2 cellular contexts compared by ENCODE assay signal in the genomic region with DNA sequence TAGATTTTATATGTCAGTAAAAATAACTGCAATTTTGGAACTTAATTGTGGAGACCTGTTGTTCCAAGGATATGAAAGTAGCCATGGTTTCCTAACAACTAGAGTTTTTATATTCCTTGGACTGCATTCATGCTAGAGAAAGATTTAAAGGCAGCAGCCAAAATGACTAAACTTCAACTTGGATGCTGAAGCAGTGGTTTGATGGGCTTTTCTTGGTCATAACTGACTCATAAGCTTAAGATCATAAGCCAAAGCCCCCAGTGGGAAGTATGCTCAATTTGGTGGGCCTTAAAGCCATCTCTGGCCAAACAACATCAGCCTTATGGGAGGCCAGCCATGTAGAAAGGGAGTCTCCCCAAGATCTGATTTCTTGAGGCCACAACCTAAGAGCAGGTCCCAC.
TF ChIP-seq lines count a peak whose summit lies in the region.

No MANE protein-coding gene starts in this region.

TF ChIP-seq in HepG2, 621 proteins besides CTCF, POLR2A, EP300 and RAD21 (continued from another document):
- TF ChIP-seq ZNF558 (CRISPR knock-in tag; IDR thresholded peaks at IDR 0.05; ENCODE audit: borderline replicate concordance) (no peak), ZNF543 (CRISPR knock-in tag; IDR thresholded peaks at IDR 0.05) (no peak), MTA1 (CRISPR knock-in tag; IDR thresholded peaks at IDR 0.05; ENCODE audit: borderline replicate concordance) (no peak), ZNF644 (CRISPR knock-in tag; IDR thresholded peaks at IDR 0.05; ENCODE audit: low read depth) (no peak), RBM22 (optimal IDR thresholded peaks at IDR 0.05; ENCODE audit: low read length) (no peak), BRD4 (CRISPR knock-in tag; IDR thresholded peaks at IDR 0.05) (no peak)
- TF ChIP-seq, protein P1, sequence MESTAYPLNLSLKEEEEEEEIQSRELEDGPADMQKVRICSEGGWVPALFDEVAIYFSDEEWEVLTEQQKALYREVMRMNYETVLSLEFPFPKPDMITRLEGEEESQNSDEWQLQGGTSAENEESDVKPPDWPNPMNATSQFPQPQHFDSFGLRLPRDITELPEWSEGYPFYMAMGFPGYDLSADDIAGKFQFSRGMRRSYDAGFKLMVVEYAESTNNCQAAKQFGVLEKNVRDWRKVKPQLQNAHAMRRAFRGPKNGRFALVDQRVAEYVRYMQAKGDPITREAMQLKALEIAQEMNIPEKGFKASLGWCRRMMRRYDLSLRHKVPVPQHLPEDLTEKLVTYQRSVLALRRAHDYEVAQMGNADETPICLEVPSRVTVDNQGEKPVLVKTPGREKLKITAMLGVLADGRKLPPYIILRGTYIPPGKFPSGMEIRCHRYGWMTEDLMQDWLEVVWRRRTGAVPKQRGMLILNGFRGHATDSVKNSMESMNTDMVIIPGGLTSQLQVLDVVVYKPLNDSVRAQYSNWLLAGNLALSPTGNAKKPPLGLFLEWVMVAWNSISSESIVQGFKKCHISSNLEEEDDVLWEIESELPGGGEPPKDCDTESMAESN (CRISPR knock-in tag; conservative IDR thresholded peaks at IDR 0.05), result no peak
TF ChIP-seq in HepG2: peak in this region for 0.

TF ChIP-seq in SK-N-SH treated with all-trans-retinoic acid at 6 μM for 48 hours, 23 proteins besides CTCF, POLR2A, EP300 and RAD21 (continued from another document):
- TF ChIP-seq, protein P2, sequence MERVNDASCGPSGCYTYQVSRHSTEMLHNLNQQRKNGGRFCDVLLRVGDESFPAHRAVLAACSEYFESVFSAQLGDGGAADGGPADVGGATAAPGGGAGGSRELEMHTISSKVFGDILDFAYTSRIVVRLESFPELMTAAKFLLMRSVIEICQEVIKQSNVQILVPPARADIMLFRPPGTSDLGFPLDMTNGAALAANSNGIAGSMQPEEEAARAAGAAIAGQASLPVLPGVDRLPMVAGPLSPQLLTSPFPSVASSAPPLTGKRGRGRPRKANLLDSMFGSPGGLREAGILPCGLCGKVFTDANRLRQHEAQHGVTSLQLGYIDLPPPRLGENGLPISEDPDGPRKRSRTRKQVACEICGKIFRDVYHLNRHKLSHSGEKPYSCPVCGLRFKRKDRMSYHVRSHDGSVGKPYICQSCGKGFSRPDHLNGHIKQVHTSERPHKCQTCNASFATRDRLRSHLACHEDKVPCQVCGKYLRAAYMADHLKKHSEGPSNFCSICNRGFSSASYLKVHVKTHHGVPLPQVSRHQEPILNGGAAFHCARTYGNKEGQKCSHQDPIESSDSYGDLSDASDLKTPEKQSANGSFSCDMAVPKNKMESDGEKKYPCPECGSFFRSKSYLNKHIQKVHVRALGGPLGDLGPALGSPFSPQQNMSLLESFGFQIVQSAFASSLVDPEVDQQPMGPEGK (CRISPR knock-in tag; IDR thresholded peaks at IDR 0.05; ENCODE audit: borderline replicate concordance), result no peak
- no peak for TF ChIP-seq ARNTL (CRISPR knock-in tag; IDR thresholded peaks at IDR 0.05; ENCODE audit: borderline replicate concordance, low read depth)
- TF ChIP-seq RARB (CRISPR knock-in tag; IDR thresholded peaks at IDR 0.05), result no peak
- TF ChIP-seq, protein P3, sequence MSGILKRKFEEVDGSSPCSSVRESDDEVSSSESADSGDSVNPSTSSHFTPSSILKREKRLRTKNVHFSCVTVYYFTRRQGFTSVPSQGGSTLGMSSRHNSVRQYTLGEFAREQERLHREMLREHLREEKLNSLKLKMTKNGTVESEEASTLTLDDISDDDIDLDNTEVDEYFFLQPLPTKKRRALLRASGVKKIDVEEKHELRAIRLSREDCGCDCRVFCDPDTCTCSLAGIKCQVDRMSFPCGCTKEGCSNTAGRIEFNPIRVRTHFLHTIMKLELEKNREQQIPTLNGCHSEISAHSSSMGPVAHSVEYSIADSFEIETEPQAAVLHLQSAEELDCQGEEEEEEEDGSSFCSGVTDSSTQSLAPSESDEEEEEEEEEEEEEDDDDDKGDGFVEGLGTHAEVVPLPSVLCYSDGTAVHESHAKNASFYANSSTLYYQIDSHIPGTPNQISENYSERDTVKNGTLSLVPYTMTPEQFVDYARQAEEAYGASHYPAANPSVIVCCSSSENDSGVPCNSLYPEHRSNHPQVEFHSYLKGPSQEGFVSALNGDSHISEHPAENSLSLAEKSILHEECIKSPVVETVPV (CRISPR knock-in tag; IDR thresholded peaks at IDR 0.05), result no peak
- TF ChIP-seq ZFP30 (CRISPR knock-in tag; IDR thresholded peaks at IDR 0.05), result no peak
- TF ChIP-seq, protein P4, sequence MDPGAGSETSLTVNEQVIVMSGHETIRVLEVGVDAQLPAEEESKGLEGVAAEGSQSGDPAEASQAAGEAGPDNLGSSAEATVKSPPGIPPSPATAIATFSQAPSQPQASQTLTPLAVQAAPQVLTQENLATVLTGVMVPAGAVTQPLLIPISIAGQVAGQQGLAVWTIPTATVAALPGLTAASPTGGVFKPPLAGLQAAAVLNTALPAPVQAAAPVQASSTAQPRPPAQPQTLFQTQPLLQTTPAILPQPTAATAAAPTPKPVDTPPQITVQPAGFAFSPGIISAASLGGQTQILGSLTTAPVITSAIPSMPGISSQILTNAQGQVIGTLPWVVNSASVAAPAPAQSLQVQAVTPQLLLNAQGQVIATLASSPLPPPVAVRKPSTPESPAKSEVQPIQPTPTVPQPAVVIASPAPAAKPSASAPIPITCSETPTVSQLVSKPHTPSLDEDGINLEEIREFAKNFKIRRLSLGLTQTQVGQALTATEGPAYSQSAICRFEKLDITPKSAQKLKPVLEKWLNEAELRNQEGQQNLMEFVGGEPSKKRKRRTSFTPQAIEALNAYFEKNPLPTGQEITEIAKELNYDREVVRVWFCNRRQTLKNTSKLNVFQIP (CRISPR knock-in tag; IDR thresholded peaks at IDR 0.05; ENCODE audit: borderline replicate concordance, low read depth), result no peak
- TF ChIP-seq, protein P5, sequence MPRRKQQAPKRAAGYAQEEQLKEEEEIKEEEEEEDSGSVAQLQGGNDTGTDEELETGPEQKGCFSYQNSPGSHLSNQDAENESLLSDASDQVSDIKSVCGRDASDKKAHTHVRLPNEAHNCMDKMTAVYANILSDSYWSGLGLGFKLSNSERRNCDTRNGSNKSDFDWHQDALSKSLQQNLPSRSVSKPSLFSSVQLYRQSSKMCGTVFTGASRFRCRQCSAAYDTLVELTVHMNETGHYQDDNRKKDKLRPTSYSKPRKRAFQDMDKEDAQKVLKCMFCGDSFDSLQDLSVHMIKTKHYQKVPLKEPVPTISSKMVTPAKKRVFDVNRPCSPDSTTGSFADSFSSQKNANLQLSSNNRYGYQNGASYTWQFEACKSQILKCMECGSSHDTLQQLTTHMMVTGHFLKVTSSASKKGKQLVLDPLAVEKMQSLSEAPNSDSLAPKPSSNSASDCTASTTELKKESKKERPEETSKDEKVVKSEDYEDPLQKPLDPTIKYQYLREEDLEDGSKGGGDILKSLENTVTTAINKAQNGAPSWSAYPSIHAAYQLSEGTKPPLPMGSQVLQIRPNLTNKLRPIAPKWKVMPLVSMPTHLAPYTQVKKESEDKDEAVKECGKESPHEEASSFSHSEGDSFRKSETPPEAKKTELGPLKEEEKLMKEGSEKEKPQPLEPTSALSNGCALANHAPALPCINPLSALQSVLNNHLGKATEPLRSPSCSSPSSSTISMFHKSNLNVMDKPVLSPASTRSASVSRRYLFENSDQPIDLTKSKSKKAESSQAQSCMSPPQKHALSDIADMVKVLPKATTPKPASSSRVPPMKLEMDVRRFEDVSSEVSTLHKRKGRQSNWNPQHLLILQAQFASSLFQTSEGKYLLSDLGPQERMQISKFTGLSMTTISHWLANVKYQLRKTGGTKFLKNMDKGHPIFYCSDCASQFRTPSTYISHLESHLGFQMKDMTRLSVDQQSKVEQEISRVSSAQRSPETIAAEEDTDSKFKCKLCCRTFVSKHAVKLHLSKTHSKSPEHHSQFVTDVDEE (CRISPR knock-in tag; IDR thresholded peaks at IDR 0.05), result no peak
- no peak for TF ChIP-seq OSR1 (CRISPR knock-in tag; IDR thresholded peaks at IDR 0.05)
- TF ChIP-seq TOX (CRISPR knock-in tag; IDR thresholded peaks at IDR 0.05; ENCODE audit: borderline replicate concordance), result no peak
